Comparison of ENCODE assay signal across 1 cellular context in genomic region chr4:40197879-40198689, GRCh38.
TF ChIP-seq lines count a peak whose summit lies in the region.

No MANE protein-coding gene starts in this region.

TF ChIP-seq in K562, 482 proteins besides CTCF, POLR2A, EP300 and RAD21 (continued from another document and continues in another):
- TF ChIP-seq KLF10 (CRISPR knock-in tag; IDR thresholded peaks at IDR 0.05) (no peak), PREB (CRISPR knock-in tag; IDR thresholded peaks at IDR 0.05) (no peak), HOMEZ (CRISPR knock-in tag; IDR thresholded peaks at IDR 0.05) (no peak), ZMIZ1 (IDR thresholded peaks at IDR 0.05; ENCODE audit: low read depth in 2 of 2, low read length in 2 of 2) (0 out of 4 replicates have a peak, but pooled peaks of 1 of the 2 experiments have one; percentile 15), FOXJ2 (tag; IDR thresholded peaks at IDR 0.05) (peak; percentile 46; the same call in 1 of the 2 replicates), IFI16 (CRISPR knock-in tag; IDR thresholded peaks at IDR 0.05) (no peak), RBFOX2 (IDR thresholded peaks at IDR 0.05; ENCODE audit: low read depth, low read length) (peak; percentile 76), TEAD4 (IDR thresholded peaks at IDR 0.05; ENCODE audit: low read length) (peak; percentile 64; the same call in 1 of the 2 replicates), TEAD4 (CRISPR knock-in tag; IDR thresholded peaks at IDR 0.05; ENCODE audit: borderline replicate concordance) (no peak), ZNF121 (CRISPR knock-in tag; conservative IDR thresholded peaks at IDR 0.05) (no peak), TRIM24 (IDR thresholded peaks at IDR 0.05) (no peak), RFX5 (IDR thresholded peaks at IDR 0.05; ENCODE audit: low read depth, low read length) (no peak), TBP (optimal IDR thresholded peaks at IDR 0.05; ENCODE audit: low read depth, low read length) (peak; percentile 83), THAP12 (CRISPR knock-in tag; IDR thresholded peaks at IDR 0.05) (0 out of 2 replicates have a peak, but pooled peaks have one; percentile 19), XRCC5 (IDR thresholded peaks at IDR 0.05; ENCODE audit: low read depth, low read length) (no peak), ATF4 (CRISPR knock-in tag; IDR thresholded peaks at IDR 0.05) (no peak), DPF2 (IDR thresholded peaks at IDR 0.05) (peak; percentile 88), LEF1 (IDR thresholded peaks at IDR 0.05) (peak; percentile 47; the same call in 1 of the 2 replicates), ZNF583 (CRISPR knock-in tag; IDR thresholded peaks at IDR 0.05) (0 out of 2 replicates have a peak, but pooled peaks have one; percentile 20), ZNF592 (IDR thresholded peaks at IDR 0.05) (no peak), NCOA1 (IDR thresholded peaks at IDR 0.05; ENCODE audit: low read depth) (0 out of 2 replicates have a peak, but pooled peaks have one; percentile 36), ZNF175 (CRISPR knock-in tag; IDR thresholded peaks at IDR 0.05; ENCODE audit: low read depth) (0 out of 2 replicates have a peak, but pooled peaks have one; percentile 12), ZNF77 (CRISPR knock-in tag; IDR thresholded peaks at IDR 0.05) (no peak), KDM1A (IDR thresholded peaks at IDR 0.05) (peak; percentile 77 to 83), ATF7 (IDR thresholded peaks at IDR 0.05) (peak; percentile 49; the same call in 1 of the 2 replicates), HDAC8 (tag; IDR thresholded peaks at IDR 0.05) (no peak), ZNF143 (CRISPR knock-in tag; IDR thresholded peaks at IDR 0.05) (no peak), MYNN (IDR thresholded peaks at IDR 0.05) (peak; percentile 74; the same call in 1 of the 2 replicates), MYNN (CRISPR knock-in tag; IDR thresholded peaks at IDR 0.05) (no peak), NFE2 (IDR thresholded peaks at IDR 0.05; ENCODE audit: low read depth) (0 out of 2 replicates have a peak, but pooled peaks have one; percentile 32), SREBF2 (CRISPR knock-in tag; IDR thresholded peaks at IDR 0.05) (no peak), CREB3 (tag; conservative IDR thresholded peaks at IDR 0.05; ENCODE audit: low read depth) (no peak), RNF219 (CRISPR knock-in tag; IDR thresholded peaks at IDR 0.05) (0 out of 2 replicates have a peak, but pooled peaks have one; percentile 7), DIDO1 (tag; IDR thresholded peaks at IDR 0.05; ENCODE audit: low read depth) (no peak), HDAC2 (IDR thresholded peaks at IDR 0.05) (0 out of 2 replicates have a peak, but pooled peaks have one; percentile 62), DNMT1 (IDR thresholded peaks at IDR 0.05) (no peak), E2F8 (IDR thresholded peaks at IDR 0.05; ENCODE audit: low read depth, partially characterized antibody) (peak; percentile 29)
